Comparison of ENCODE assay signal across 7 cellular contexts in genomic region chr10:114100848-114101741, GRCh38. TPM values are rescaled to one million over a fixed set of nuclear protein-coding genes. Genes with fewer than 3 reads are reported as not detected.
DNase-seq lines count a peak whose midpoint lies in the region; ATAC-seq and TF ChIP-seq lines count a peak whose summit lies in the region.

No MANE protein-coding gene starts in this region.

- TF ChIP-seq RAD21 in SK-N-SH (IDR thresholded peaks at IDR 0.05; ENCODE audit: low read length) (no peak), neural cell (conservative IDR thresholded peaks at IDR 0.05) (no peak)

- no peaks in the 10 kb centered on the region; the same call in 2 of the 3 replicates for H3K36me3 Mint-ChIP-seq in GM23338 (ENCODE audit: low read depth)

- DNase-seq in GM23338 (ENCODE audit: low spot score): peak; percentile 48
- peak; percentile 48 for DNase-seq in SK-N-SH
- peak; percentile 18 for DNase-seq in fibroblast of peridontal ligament (ENCODE audit: extremely low read depth)

- H3K9ac ChIP-seq in SK-N-SH (no peak overlapping the region), neural cell (ENCODE audit: low read length) (no peak overlapping the region)

- H3K4me2 ChIP-seq in GM23338 (peak overlapping the region; percentile 83), SK-N-SH (peak overlapping the region; percentile 70), neural cell (ENCODE audit: low read length) (no peak overlapping the region)

- H3K27ac ChIP-seq in GM23338 (ENCODE audit: low read depth) (no peak overlapping the region), SK-N-SH (ENCODE audit: low read depth in 2 of 2, low read length in 1 of 2) (no peak overlapping the region), neural cell (ENCODE audit: low read length) (no peak overlapping the region)

- H3K79me2 ChIP-seq in GM23338 (replicated peaks; ENCODE audit: insufficient read depth) (no peaks in the 10 kb centered on the region), SK-N-SH (ENCODE audit: insufficient read depth) (no peaks in the 10 kb centered on the region), neural cell (replicated peaks; ENCODE audit: insufficient read depth, low read length) (no peaks in the 10 kb centered on the region)

- CTCF ChIA-PET in SK-N-SH (lab: Yijun Ruan, JAX): interaction anchor here (0.7 to 6.2 kb wide), 15 partner anchors 11 to 449 kb away, joined by 3 to 125 read pairs (median 4); no protein-coding TSS in a partner anchor

- H2AFZ ChIP-seq in GM23338 (peak overlapping the region; percentile 98), SK-N-SH (ENCODE audit: low read depth) (peak overlapping the region; percentile 79; the same call in 1 of the 2 replicates), neural cell (ENCODE audit: low read depth, low read length) (no peak overlapping the region)

- H3K27me3 ChIP-seq in GM23338 (ENCODE audit: insufficient read depth) (peaks cover 23% of the 10 kb centered on the region), SK-N-SH (ENCODE audit: insufficient read depth) (peaks cover 8% of the 10 kb centered on the region), neural cell (ENCODE audit: insufficient read depth, low read depth, low read length) (peaks cover 23% of the 10 kb centered on the region)

- no peaks in the 10 kb centered on the region for H3F3A ChIP-seq in GM23338 (replicated peaks; ENCODE audit: low read depth)
- H3F3A ChIP-seq in SK-N-SH (replicated peaks; ENCODE audit: insufficient read depth): no peaks in the 10 kb centered on the region
- no peaks in the 10 kb centered on the region for H3F3A ChIP-seq in neural cell (ENCODE audit: insufficient read depth, low read length, poor library complexity, severe bottlenecking)

- peak overlapping the region; percentile 69 for H3K4me3 Mint-ChIP-seq in GM23338

- peak overlapping the region; percentile 58 for H3K4me3 ChIP-seq in GM23338
- H3K4me3 ChIP-seq in SK-N-SH (ENCODE audit: low read depth in 2 of 2, low read length in 1 of 2): peak overlapping the region; percentile 30 to 43
- peak overlapping the region; percentile 52 for H3K4me3 ChIP-seq in neural cell (ENCODE audit: low read length)

- TF ChIP-seq CTCF in GM23338 (conservative IDR thresholded peaks at IDR 0.05; ENCODE audit: low read depth in 2 of 2) (no peak), SK-N-SH (IDR thresholded peaks at IDR 0.05) (no peak), neural cell (IDR thresholded peaks at IDR 0.05; ENCODE audit: poor library complexity, severe bottlenecking) (no peak)

- H3K9me3 ChIP-seq in SK-N-SH (no peaks in the 10 kb centered on the region), neural cell (ENCODE audit: low read length) (no peaks in the 10 kb centered on the region)

- H3K36me3 ChIP-seq in GM23338 (ENCODE audit: insufficient read depth) (no peaks in the 10 kb centered on the region), SK-N-SH (replicated peaks in 1 of 2; ENCODE audit: control insufficient read depth in 1 of 2, insufficient read depth in 2 of 2, low read length in 1 of 2) (no peaks in the 10 kb centered on the region), neural cell (ENCODE audit: insufficient read depth, low read length) (no peaks in the 10 kb centered on the region)

- no peaks in the 10 kb centered on the region for H4K20me1 ChIP-seq in GM23338 (replicated peaks; ENCODE audit: insufficient read depth)
- no peaks in the 10 kb centered on the region for H4K20me1 ChIP-seq in SK-N-SH (ENCODE audit: insufficient read depth)
- H4K20me1 ChIP-seq in neural cell (ENCODE audit: insufficient read depth): no peaks in the 10 kb centered on the region

- H3K4me1 ChIP-seq in GM23338 (ENCODE audit: insufficient read depth): peaks cover 4% of the 10 kb centered on the region; the same call in 1 of the 2 replicates
- H3K4me1 ChIP-seq in SK-N-SH (ENCODE audit: control insufficient read depth in 1 of 2, insufficient read depth in 2 of 2, low read depth in 1 of 2, low read length in 1 of 2): peaks cover 0 to 10% of the 10 kb centered on the region in 2 experiments; a peak in 1 of 4 replicates

- peaks cover 33% of the 10 kb centered on the region for H3K27me3 Mint-ChIP-seq in GM23338 (ENCODE audit: insufficient read depth, low read depth, poor library complexity)

- peak; percentile 72 for ATAC-seq in GM23338
- ATAC-seq in HG02885 (IDR thresholded peaks at IDR 0.05; ENCODE audit: poor library complexity, unreplicated experiment): no peak
- ATAC-seq in GM21423 (IDR thresholded peaks at IDR 0.05; ENCODE audit: unreplicated experiment): no peak
- ATAC-seq in GM19023 (IDR thresholded peaks at IDR 0.05; ENCODE audit: unreplicated experiment): no peak

- TF ChIP-seq EP300 in SK-N-SH (IDR thresholded peaks at IDR 0.05; ENCODE audit: borderline replicate concordance in 1 of 2, low read depth in 1 of 2, low read length in 1 of 2) (no peak), neural cell (conservative IDR thresholded peaks at IDR 0.05; ENCODE audit: poor library complexity, severe bottlenecking) (no peak)

- no peaks in the 10 kb centered on the region; the same call in 2 of the 3 replicates for H3K9me3 Mint-ChIP-seq in GM23338

- H3K27ac Mint-ChIP-seq in GM23338: no peak overlapping the region

- POLR2A ChIA-PET in SK-N-SH (lab: Yijun Ruan, JAX): no interaction called here

- H3K9me2 ChIP-seq in GM23338 (ENCODE audit: insufficient read depth): no peaks in the 10 kb centered on the region
- no peaks in the 10 kb centered on the region for H3K9me2 ChIP-seq in SK-N-SH
- H3K9me2 ChIP-seq in neural cell (ENCODE audit: insufficient read depth, low read length): no peaks in the 10 kb centered on the region

- H3K4me1 Mint-ChIP-seq in GM23338: peaks cover 8% of the 10 kb centered on the region

- 38% methylated on average over 43 of the region's 47 CpGs for WGBS in SK-N-SH (ENCODE audit: low lambda C conversion rate)

TF ChIP-seq in GM23338, 12 proteins besides CTCF, POLR2A, EP300 and RAD21 (continues in another document):
- peak; percentile 19 for TF ChIP-seq EZH2 (IDR thresholded peaks at IDR 0.05; ENCODE audit: low read depth, unreplicated experiment)

TF ChIP-seq in SK-N-SH, 30 proteins besides CTCF, POLR2A, EP300 and RAD21:
- no peak for TF ChIP-seq NRF1 (IDR thresholded peaks at IDR 0.05; ENCODE audit: low read depth, low read length)
- TF ChIP-seq FOXJ3 (CRISPR knock-in tag; IDR thresholded peaks at IDR 0.05): no peak
- no peak for TF ChIP-seq RXRA (IDR thresholded peaks at IDR 0.05; ENCODE audit: borderline replicate concordance, low read depth)
- no peak for TF ChIP-seq NFIC (IDR thresholded peaks at IDR 0.05; ENCODE audit: borderline replicate concordance)
- TF ChIP-seq JUND (IDR thresholded peaks at IDR 0.05): no peak
- no peak for TF ChIP-seq ELF1 (IDR thresholded peaks at IDR 0.05)
- TF ChIP-seq, protein P1, sequence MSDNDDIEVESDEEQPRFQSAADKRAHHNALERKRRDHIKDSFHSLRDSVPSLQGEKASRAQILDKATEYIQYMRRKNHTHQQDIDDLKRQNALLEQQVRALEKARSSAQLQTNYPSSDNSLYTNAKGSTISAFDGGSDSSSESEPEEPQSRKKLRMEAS (IDR thresholded peaks at IDR 0.05; ENCODE audit: low read depth): no peak
- no peak for TF ChIP-seq TAF1 (IDR thresholded peaks at IDR 0.05; ENCODE audit: borderline replicate concordance, low read depth, low read length)

TF ChIP-seq in neural cell, 6 proteins besides CTCF, POLR2A, EP300 and RAD21:
- TF ChIP-seq, protein P2, sequence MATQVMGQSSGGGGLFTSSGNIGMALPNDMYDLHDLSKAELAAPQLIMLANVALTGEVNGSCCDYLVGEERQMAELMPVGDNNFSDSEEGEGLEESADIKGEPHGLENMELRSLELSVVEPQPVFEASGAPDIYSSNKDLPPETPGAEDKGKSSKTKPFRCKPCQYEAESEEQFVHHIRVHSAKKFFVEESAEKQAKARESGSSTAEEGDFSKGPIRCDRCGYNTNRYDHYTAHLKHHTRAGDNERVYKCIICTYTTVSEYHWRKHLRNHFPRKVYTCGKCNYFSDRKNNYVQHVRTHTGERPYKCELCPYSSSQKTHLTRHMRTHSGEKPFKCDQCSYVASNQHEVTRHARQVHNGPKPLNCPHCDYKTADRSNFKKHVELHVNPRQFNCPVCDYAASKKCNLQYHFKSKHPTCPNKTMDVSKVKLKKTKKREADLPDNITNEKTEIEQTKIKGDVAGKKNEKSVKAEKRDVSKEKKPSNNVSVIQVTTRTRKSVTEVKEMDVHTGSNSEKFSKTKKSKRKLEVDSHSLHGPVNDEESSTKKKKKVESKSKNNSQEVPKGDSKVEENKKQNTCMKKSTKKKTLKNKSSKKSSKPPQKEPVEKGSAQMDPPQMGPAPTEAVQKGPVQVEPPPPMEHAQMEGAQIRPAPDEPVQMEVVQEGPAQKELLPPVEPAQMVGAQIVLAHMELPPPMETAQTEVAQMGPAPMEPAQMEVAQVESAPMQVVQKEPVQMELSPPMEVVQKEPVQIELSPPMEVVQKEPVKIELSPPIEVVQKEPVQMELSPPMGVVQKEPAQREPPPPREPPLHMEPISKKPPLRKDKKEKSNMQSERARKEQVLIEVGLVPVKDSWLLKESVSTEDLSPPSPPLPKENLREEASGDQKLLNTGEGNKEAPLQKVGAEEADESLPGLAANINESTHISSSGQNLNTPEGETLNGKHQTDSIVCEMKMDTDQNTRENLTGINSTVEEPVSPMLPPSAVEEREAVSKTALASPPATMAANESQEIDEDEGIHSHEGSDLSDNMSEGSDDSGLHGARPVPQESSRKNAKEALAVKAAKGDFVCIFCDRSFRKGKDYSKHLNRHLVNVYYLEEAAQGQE (IDR thresholded peaks at IDR 0.05; ENCODE audit: borderline replicate concordance): no peak
- no peak for TF ChIP-seq TAF1 (IDR thresholded peaks at IDR 0.05; ENCODE audit: low read depth)
- TF ChIP-seq EZH2 (IDR thresholded peaks at IDR 0.05; ENCODE audit: borderline replicate concordance, insufficient read depth, low read length, poor library complexity, severe bottlenecking): no peak
- no peak for TF ChIP-seq SMC3 (conservative IDR thresholded peaks at IDR 0.05; ENCODE audit: poor library complexity)
- no peak for TF ChIP-seq POLR2AphosphoS5 (IDR thresholded peaks at IDR 0.05)
- no peak for TF ChIP-seq MXI1 (conservative IDR thresholded peaks at IDR 0.05; ENCODE audit: poor library complexity, severe bottlenecking)
TF ChIP-seq in neural cell: peak in this region for 0.

RNA-seq across cellular contexts. Expression of gene ADRB1, which starts 57.4 kb away (rescaled TPM):
- total RNA-seq in GM23338 (2014; rRNA removed; shearing (Covaris generic)): 0.24 and 0.39 TPM in 2 replicates
- 0.14 and 0.23 TPM in 2 replicates for polyA plus RNA-seq in GM23338 (2016; fragmentation: Nextera tagmentation; extraction: Ambion mirVana)
- polyA plus RNA-seq in SK-N-SH (2012; rRNA removed): not detected in 2 replicates
- polyA plus RNA-seq in SK-N-SH (2012; cell fraction: cytosol; rRNA removed): not detected in 2 replicates
- polyA plus RNA-seq in SK-N-SH (2012; cell fraction: nucleus; rRNA removed): not detected in 2 replicates
- polyA plus RNA-seq in neural cell: not detected in 2 replicates
- polyA minus RNA-seq in neural cell: not detected in 2 replicates
